Comparison of ENCODE assay signal across 16 cellular contexts in genomic region chr12:54030889-54031860, GRCh38. TPM values are rescaled to one million over a fixed set of nuclear protein-coding genes. Genes with fewer than 3 reads are reported as not detected.
DNase-seq lines count a peak whose midpoint lies in the region; ATAC-seq and TF ChIP-seq lines count a peak whose summit lies in the region.
"Had no signal": no experiment of that assay in that cellular context is flagged by ENCODE, and none has a peak within 500 bp of the region (broad histone marks: within the 10 kb centered on the region; RNA-seq: fewer than 3 reads in every experiment).

No MANE protein-coding gene starts in this region.

- in situ Hi-C loops in brain microvascular endothelial cell (cut with HindIII; ENCODE audit: low pct_ligation_motif_present, low sequenced_read_pairs) = no loop called here

- H3K4me1 Mint-ChIP-seq in T-helper 17 cell = peaks cover 18% of the 10 kb centered on the region

- H3K27me3 ChIP-seq in brain microvascular endothelial cell (replicated peaks) = peaks cover 92% of the 10 kb centered on the region

- no peak overlapping the region for H3K4me3 ChIP-seq in brain microvascular endothelial cell (ENCODE audit: low read depth, low read length)
- H3K4me3 ChIP-seq: upper lobe of left lung had no signal

- ATAC-seq in T-helper 17 cell = no peak
- no peak for ATAC-seq in HG02623 (IDR thresholded peaks at IDR 0.05; ENCODE audit: unreplicated experiment)
- no peak for ATAC-seq in HG03280 (IDR thresholded peaks at IDR 0.05; ENCODE audit: unreplicated experiment)

- peaks cover 90% of the 10 kb centered on the region for H3K27me3 Mint-ChIP-seq in T-helper 17 cell

- H3K4me3 Mint-ChIP-seq in T-helper 17 cell = no peak overlapping the region
- H3K4me3 Mint-ChIP-seq: activated T-cell treated with anti-CD3 and anti-CD28 coated beads, Interleukin-2, amount 50 U/mL, for 24 hours had no signal

- peaks cover 12% of the 10 kb centered on the region for H3K9me3 ChIP-seq in T-helper 17 cell (ENCODE audit: control insufficient read depth, low read length, poor library complexity, severe bottlenecking)
- H3K9me3 ChIP-seq: esophagus muscularis mucosa had no signal

- no peak overlapping the region for H3K27ac ChIP-seq in brain microvascular endothelial cell
- H3K27ac ChIP-seq: esophagus muscularis mucosa, upper lobe of left lung had no signal

- DNase-seq in AG08395 (ENCODE audit: low spot score) (peak; percentile 62), T-helper 17 cell (no peak), fibroblast of peridontal ligament (ENCODE audit: extremely low read depth) (peak; percentile 22), non-pigmented ciliary epithelial cell (ENCODE audit: low read depth) (peak; percentile 3), NCI-H748 treated with DMSO at 0.1 percent for 48 hours (lab: John Stamatoyannopoulos, UW) (no peak), brain microvascular endothelial cell (no peak)
- DNase-seq: activated T-cell treated with anti-CD3 and anti-CD28 coated beads, Interleukin-2, amount 50 U/mL, for 24 hours; DND-41; NCI-H446 treated with DMSO at 0.1 percent for 48 hours; retina; SHP77 had no signal

- TF ChIP-seq CTCF in brain microvascular endothelial cell (IDR thresholded peaks at IDR 0.05; ENCODE audit: low read depth, low read length, missing control alignments) = no peak

- H3K36me3 Mint-ChIP-seq in T-helper 17 cell (ENCODE audit: low read depth) = peaks cover 9% of the 10 kb centered on the region

- no peaks in the 10 kb centered on the region for H3K36me3 ChIP-seq in brain microvascular endothelial cell (replicated peaks)
- H3K36me3 ChIP-seq: esophagus muscularis mucosa, upper lobe of left lung had no signal

- peak overlapping the region; percentile 60 for H3K27ac Mint-ChIP-seq in T-helper 17 cell
- H3K27ac Mint-ChIP-seq: activated T-cell treated with anti-CD3 and anti-CD28 coated beads, Interleukin-2, amount 50 U/mL, for 24 hours had no signal

RNA-seq across cellular contexts. Expression of gene HOXC5, which starts 1.7 kb away (rescaled TPM):
- total RNA-seq in T-helper 17 cell = not detected
- total RNA-seq: bronchial epithelial cell had no signal

RNA-seq across cellular contexts. Expression of gene HOXC6, which starts 2.9 kb away (rescaled TPM):
- total RNA-seq in T-helper 17 cell = not detected
- total RNA-seq: bronchial epithelial cell had no signal

RNA-seq across cellular contexts. Expression of gene HOXC8, which starts 22.4 kb away (rescaled TPM):
- total RNA-seq in T-helper 17 cell = not detected
- total RNA-seq: bronchial epithelial cell, esophagus muscularis mucosa, upper lobe of left lung had no signal

RNA-seq across cellular contexts. Expression of gene HOXC4, which starts 22.5 kb away (rescaled TPM):
- total RNA-seq in T-helper 17 cell = not detected
- total RNA-seq: bronchial epithelial cell had no signal

RNA-seq across cellular contexts. Expression of gene HOXC9, which starts 31.2 kb away (rescaled TPM):
- not detected for total RNA-seq in T-helper 17 cell
- total RNA-seq: bronchial epithelial cell, esophagus muscularis mucosa had no signal

Comparison
In these comparisons a context has a peak if more than half of its experiments do, and no peak if none do; other contexts are left out.
1. DNase-seq: peak in AG08395 (single experiment), fibroblast of peridontal ligament (single experiment) and non-pigmented ciliary epithelial cell (single experiment); none in T-helper 17 cell (0 of 3), NCI-H748 treated with DMSO at 0.1 percent for 48 hours (single experiment) and brain microvascular endothelial cell (single experiment).